In genomic region chr17:27315322-27315721, GRCh38 we compare ENCODE assay signal across 10 cellular contexts. TPM values are rescaled to one million over a fixed set of nuclear protein-coding genes. Genes with fewer than 3 reads are reported as not detected.
DNase-seq lines count a peak whose midpoint lies in the region; ATAC-seq and TF ChIP-seq lines count a peak whose summit lies in the region.
"Had no signal": no experiment of that assay in that cellular context is flagged by ENCODE, and none has a peak within 500 bp of the region (broad histone marks: within the 10 kb centered on the region; RNA-seq: fewer than 3 reads in every experiment).

No MANE protein-coding gene starts in this region.

- intact Hi-C loops in body of pancreas (cut with DNase I), result no loop called here
- intact Hi-C loops in CD8-positive, alpha-beta T cell (cut with DNase I, micrococcal nuclease), result no loop called here

- no peaks in the 10 kb centered on the region for H3K9me3 ChIP-seq in body of pancreas
- no peaks in the 10 kb centered on the region for H3K9me3 ChIP-seq in thoracic aorta
- no peaks in the 10 kb centered on the region for H3K9me3 ChIP-seq in CD8-positive, alpha-beta T cell (ENCODE audit: low read length)

- POLR2A ChIA-PET in CD8-positive, alpha-beta T cell (lab: Charles Lee), result interaction anchor here (0.9 kb wide), 1 partner anchor 21 kb away, joined by 3 read pairs; no protein-coding TSS in a partner anchor

- CTCF ChIA-PET in CD8-positive, alpha-beta T cell (lab: Charles Lee), result interaction anchor here (1.1 to 1.2 kb wide), 2 partner anchors 10 to 288 kb away, joined by 3 read pairs; no protein-coding TSS in a partner anchor

- H3K27ac ChIP-seq in body of pancreas (no peak overlapping the region), thoracic aorta (peak overlapping the region; percentile 77 to 78)
- H3K27ac ChIP-seq in CD8-positive, alpha-beta T cell (ENCODE audit: low read depth, low read length), result no peak overlapping the region

- TF ChIP-seq POLR2A in body of pancreas (IDR thresholded peaks at IDR 0.05), result no peak

- peaks cover 75% of the 10 kb centered on the region for H3K36me3 Mint-ChIP-seq in CD8-positive, alpha-beta T cell

- ATAC-seq in body of pancreas (no peak), thoracic aorta (ENCODE audit: insufficient number of reproducible peaks, low FRiP score, low read depth) (peak; percentile 74), HG03460 (IDR thresholded peaks at IDR 0.05; ENCODE audit: unreplicated experiment) (no peak)
- ATAC-seq in CD8-positive, alpha-beta T cell, result no peak

- no peaks in the 10 kb centered on the region for H3K4me1 Mint-ChIP-seq in CD8-positive, alpha-beta T cell (ENCODE audit: low read depth)

- H3K9me3 Mint-ChIP-seq in CD8-positive, alpha-beta T cell, result no peaks in the 10 kb centered on the region
- H3K9me3 Mint-ChIP-seq: activated naive CD4-positive, alpha-beta T cell treated with anti-CD3 and anti-CD28 coated beads for 36 hours had no signal

- H3K36me3 ChIP-seq in body of pancreas (replicated peaks in 1 of 2; ENCODE audit: insufficient read depth in 1 of 2, low read depth in 2 of 2) (peaks cover 11 to 22% of the 10 kb centered on the region in 2 donors), thoracic aorta (peaks cover 41% of the 10 kb centered on the region)
- peaks cover 29% of the 10 kb centered on the region for H3K36me3 ChIP-seq in CD8-positive, alpha-beta T cell (ENCODE audit: insufficient read depth, low read length)

- no peak for TF ChIP-seq CTCF in body of pancreas (IDR thresholded peaks at IDR 0.05)
- no peak for TF ChIP-seq CTCF in thoracic aorta (IDR thresholded peaks at IDR 0.05)
- TF ChIP-seq CTCF in CD8-positive, alpha-beta T cell (IDR thresholded peaks at IDR 0.05), result no peak

- peaks cover 8% of the 10 kb centered on the region for H3K4me1 ChIP-seq in body of pancreas
- peaks cover 3 to 39% of the 10 kb centered on the region in 2 donors for H3K4me1 ChIP-seq in thoracic aorta (ENCODE audit: control insufficient read depth in 1 of 2, low read depth in 2 of 2)
- no peaks in the 10 kb centered on the region for H3K4me1 ChIP-seq in CD8-positive, alpha-beta T cell (ENCODE audit: insufficient read depth, low read length)

- no peak overlapping the region for H3K4me3 Mint-ChIP-seq in CD8-positive, alpha-beta T cell
- H3K4me3 Mint-ChIP-seq: activated naive CD4-positive, alpha-beta T cell treated with anti-CD3 and anti-CD28 coated beads for 36 hours had no signal

- no peak overlapping the region for H3K4me3 ChIP-seq in body of pancreas
- H3K4me3 ChIP-seq in thoracic aorta, result no peak overlapping the region
- no peak overlapping the region for H3K4me3 ChIP-seq in CD8-positive, alpha-beta T cell (ENCODE audit: low read depth, low read length)

- H3K27ac Mint-ChIP-seq in CD8-positive, alpha-beta T cell, result no peak overlapping the region
- H3K27ac Mint-ChIP-seq: activated naive CD4-positive, alpha-beta T cell treated with anti-CD3 and anti-CD28 coated beads for 36 hours had no signal

- H3K27me3 Mint-ChIP-seq in CD8-positive, alpha-beta T cell (ENCODE audit: low read depth), result no peaks in the 10 kb centered on the region

- WGBS in body of pancreas, 2 donors, result 40 to 45% methylated on average over 6 of the region's 6 CpGs

- no peaks in the 10 kb centered on the region for H3K27me3 ChIP-seq in body of pancreas
- H3K27me3 ChIP-seq in thoracic aorta (replicated peaks; ENCODE audit: insufficient read depth), result no peaks in the 10 kb centered on the region
- H3K27me3 ChIP-seq in CD8-positive, alpha-beta T cell (ENCODE audit: insufficient read depth, low read length), result no peaks in the 10 kb centered on the region

- DNase-seq in NCI-H1092 (lab: John Stamatoyannopoulos, UW) (peak; percentile 17), body of pancreas (peak; percentile 46 to 69 (median 56)), kidney tubule cell (ENCODE audit: low spot score) (peak; percentile 94), thoracic aorta (ENCODE audit: low spot score) (peak; percentile 84), Kasumi-1 (lab: John Stamatoyannopoulos, UW) (no peak), cerebellar nuclear complex (lab: John Stamatoyannopoulos, UW) (no peak)
- DNase-seq in CD8-positive, alpha-beta T cell, result no peak
- DNase-seq: activated naive CD4-positive, alpha-beta T cell treated with anti-CD3 and anti-CD28 coated beads for 36 hours; NK-92 treated with Interleukin-12 subunit alpha and Interleukin-12 subunit beta, amount 100 ng/mL, for 24 hours had no signal

RNA-seq across cellular contexts. Expression of gene WSB1, which starts 21.4 kb away (rescaled TPM):
- total RNA-seq in body of pancreas, result 100 to 1,000 TPM; 106 to 147 TPM
- 100 to 1,000 TPM; 214 to 284 TPM for total RNA-seq in thoracic aorta
- 10 to 100 TPM; 89.0 to 91.1 TPM for total RNA-seq in CD8-positive, alpha-beta T cell

Comparison
In these comparisons a context has a peak if more than half of its experiments do, and no peak if none do; other contexts are left out.
1. DNase-seq: peak in NCI-H1092 (single experiment), body of pancreas (4 of 4), kidney tubule cell (single experiment) and thoracic aorta (single experiment); none in CD8-positive, alpha-beta T cell (0 of 7), Kasumi-1 (0 of 2) and cerebellar nuclear complex (0 of 2).
2. H3K27ac ChIP-seq: peak in thoracic aorta (2 of 2); none in body of pancreas (0 of 4) and CD8-positive, alpha-beta T cell (single experiment).